8 cellular contexts compared by ENCODE assay signal in genomic region chr16:68842964-68843481, GRCh38. TPM values are rescaled to one million over a fixed set of nuclear protein-coding genes. Genes with fewer than 3 reads are reported as not detected.
DNase-seq lines count a peak whose midpoint lies in the region; ATAC-seq and TF ChIP-seq lines count a peak whose summit lies in the region.
"Not testable (repeated sequence)": the region's sequence is repeated elsewhere in the genome, so short reads cannot be mapped to it uniquely, and the experiment has no call there.

No MANE protein-coding gene starts in this region.

- ATAC-seq in left ventricle myocardium superior: not testable (repeated sequence)

- H2BK5ac ChIP-seq in H9 (ENCODE audit: insufficient read length, low read length): not testable (repeated sequence)

- H3K27me3 Mint-ChIP-seq in H9 (ENCODE audit: low read depth): not testable (repeated sequence)

- CTCF ChIA-PET in AG04450 (lab: Charles Lee): interaction anchor here (0.9 to 5.6 kb wide), 8 partner anchors 8 to 322 kb away, joined by 3 to 182 read pairs (median 5); no protein-coding TSS in a partner anchor

- H3K18ac ChIP-seq in H9 (ENCODE audit: insufficient read length, low read depth, low read length): not testable (repeated sequence)

- H4K20me1 ChIP-seq in H9 (ENCODE audit: control insufficient read depth, insufficient read depth, insufficient read length): not testable (repeated sequence)

- H2AFZ ChIP-seq in H9 (ENCODE audit: low read length): not testable (repeated sequence)

- H3K4me1 Mint-ChIP-seq in H9: peaks cover 8 to 13% of the 10 kb centered on the region in 2 experiments

- H3K14ac ChIP-seq in H9 (ENCODE audit: insufficient read depth, low read length): not testable (repeated sequence)

- H3T11ph ChIP-seq in H9 (ENCODE audit: low read length): not testable (repeated sequence)

- not testable (repeated sequence) for H2AK5ac ChIP-seq in H9 (ENCODE audit: insufficient read length, low read length)

- DNase-seq in AG04450 (ENCODE audit: low read depth, low spot score); H9; NT2/D1 (ENCODE audit: low read depth, low spot score); choroid plexus epithelial cell (ENCODE audit: low read depth); spleen: not testable (repeated sequence)
- peak; percentile 52 for DNase-seq in activated CD8-positive, alpha-beta memory T cell treated with anti-CD3 and anti-CD28 coated beads, Interleukin-2, amount 50 U/mL, for 48 hours
- DNase-seq in left ventricle myocardium superior: peak; percentile 31

- H3K27ac ChIP-seq in AG04450 (ENCODE audit: low read depth, low read length): peak overlapping the region; percentile 85
- not testable (repeated sequence) for H3K27ac ChIP-seq in H9 (ENCODE audit: insufficient read length, low read depth, low read length)
- peak overlapping the region; percentile 76 for H3K27ac ChIP-seq in muscle layer of duodenum (ENCODE audit: low read length)
- peak overlapping the region; percentile 84 to 92 (median 91) for H3K27ac ChIP-seq in spleen

- H3K9me3 Mint-ChIP-seq in H9: not testable (repeated sequence)

- H2BK120ac ChIP-seq in H9 (ENCODE audit: low read depth, low read length, poor library complexity, severe bottlenecking): not testable (repeated sequence)

- H3K4me1 ChIP-seq in H9 (ENCODE audit: insufficient read depth, low read length); NT2/D1 (ENCODE audit: insufficient read depth, insufficient read length); muscle layer of duodenum (ENCODE audit: control insufficient read depth in 1 of 2, insufficient read depth in 2 of 2, low read length in 2 of 2): not testable (repeated sequence)
- H3K4me1 ChIP-seq in spleen: peaks cover 11 to 47% (median 29%) of the 10 kb centered on the region in 6 donors

- peak overlapping the region; percentile 89 for H3K4me3 ChIP-seq in AG04450 (ENCODE audit: low read depth, low read length)
- peak overlapping the region; percentile 91 for H3K4me3 ChIP-seq in NT2/D1 (ENCODE audit: insufficient read length, low read depth)
- peak overlapping the region; percentile 75 for H3K4me3 ChIP-seq in choroid plexus epithelial cell (ENCODE audit: low read depth, low read length)
- H3K4me3 ChIP-seq in muscle layer of duodenum (ENCODE audit: low read depth in 1 of 2, low read length in 2 of 2): peak overlapping the region; percentile 80 to 87
- H3K4me3 ChIP-seq in spleen: peak overlapping the region; percentile 82 to 98 (median 92)

- WGBS in H9 (ENCODE audit: extremely low coverage, insufficient read length, low lambda C conversion rate): no CpG with 5 or more reads among the region's 23 CpGs
- WGBS in spleen, 5 donors: 56 to 62% (median 57%) methylated on average over 23 of the region's 23 CpGs

- H3K56ac ChIP-seq in H9 (ENCODE audit: insufficient read length, low read depth, low read length): not testable (repeated sequence)

- not testable (repeated sequence) for H2BK15ac ChIP-seq in H9 (ENCODE audit: low read depth, low read length)

- not testable (repeated sequence) for H4K5ac ChIP-seq in H9 (ENCODE audit: insufficient read length, low read depth, low read length)

- H3K4me3 Mint-ChIP-seq in H9: peak overlapping the region; percentile 85 to 90

- not testable (repeated sequence) for H3K79me1 ChIP-seq in H9 (ENCODE audit: insufficient read depth, low read depth, low read length, poor library complexity, severe bottlenecking)

- peak overlapping the region in 1 of 3 experiments; percentile 97; a peak in 3 of 7 replicates for H3K27ac Mint-ChIP-seq in H9

- POLR2A ChIA-PET in AG04450 (lab: Yijun Ruan, JAX): interaction anchor here (0.7 kb wide), 2 partner anchors 57 to 184 kb away, joined by 4 read pairs; no protein-coding TSS in a partner anchor

- not testable (repeated sequence) for H3K36me3 Mint-ChIP-seq in H9 (ENCODE audit: insufficient read depth in 1 of 3, low read depth in 3 of 3)

- not testable (repeated sequence) for H3K36me3 ChIP-seq in NT2/D1 (ENCODE audit: insufficient read depth, insufficient read length, low read length); muscle layer of duodenum (ENCODE audit: control insufficient read depth in 1 of 2, insufficient read depth in 2 of 2, low read length in 2 of 2); spleen

- H4K8ac ChIP-seq in H9 (replicated peaks; ENCODE audit: insufficient read length, low read depth, low read length): not testable (repeated sequence)

- not testable (repeated sequence) for H2BK12ac ChIP-seq in H9 (ENCODE audit: insufficient read length, low read depth, low read length)

- not testable (repeated sequence) for TF ChIP-seq POLR2A in spleen (IDR thresholded peaks at IDR 0.05)

- not testable (repeated sequence) for TF ChIP-seq CTCF in AG04450 (IDR thresholded peaks at IDR 0.05; ENCODE audit: low read depth, low read length); H9 (conservative IDR thresholded peaks at IDR 0.05); choroid plexus epithelial cell (conservative IDR thresholded peaks at IDR 0.05; ENCODE audit: low read depth, low read length); spleen (IDR thresholded peaks at IDR 0.05 in 8 of 11, conservative IDR thresholded peaks at IDR 0.05 in 3 of 11)

- H3K23me2 ChIP-seq in H9 (ENCODE audit: insufficient read length, low read depth, low read length, poor library complexity, severe bottlenecking): not testable (repeated sequence)

- not testable (repeated sequence) for H3K4ac ChIP-seq in H9 (ENCODE audit: low read depth, low read length)

- intact Hi-C loops in left ventricle myocardium superior (cut with micrococcal nuclease): not testable (repeated sequence)
- intact Hi-C loops in spleen (cut with DNase I; ENCODE audit: low total_unique reads): loop anchor here (10.0 kb wide), 1 partner anchor 308 kb away; the partner anchor contains the start of gene ZFP90

- peak overlapping the region; percentile 61 for H3K4me2 ChIP-seq in H9 (ENCODE audit: insufficient read depth, insufficient read length, low read length)

- not testable (repeated sequence) for H3K27me3 ChIP-seq in AG04450 (ENCODE audit: control insufficient read depth, insufficient read depth, low read length); H9 (ENCODE audit: insufficient read depth, low read length); NT2/D1 (ENCODE audit: insufficient read depth, insufficient read length); muscle layer of duodenum (ENCODE audit: low read depth, low read length); spleen (replicated peaks in 1 of 7)

- H3K9ac ChIP-seq in H9 (ENCODE audit: extremely low read depth, insufficient read length, low read length); NT2/D1 (ENCODE audit: insufficient read length, low read depth): not testable (repeated sequence)

- H2BK20ac ChIP-seq in H9 (ENCODE audit: low read depth, low read length, poor library complexity, severe bottlenecking): not testable (repeated sequence)

- H4K91ac ChIP-seq in H9 (ENCODE audit: insufficient read length, low read depth, low read length): not testable (repeated sequence)

- not testable (repeated sequence) for H3K23ac ChIP-seq in H9 (ENCODE audit: insufficient read length, low read depth, low read length)

- not testable (repeated sequence) for H3K79me2 ChIP-seq in H9 (ENCODE audit: insufficient read depth, low read length)

- H3K9me3 ChIP-seq in AG04450 (ENCODE audit: control insufficient read depth, insufficient read depth, low read length); H9 (ENCODE audit: control insufficient read depth, low read depth, low read length); NT2/D1 (ENCODE audit: insufficient read depth, low read length); muscle layer of duodenum (ENCODE audit: control insufficient read depth in 1 of 2, low read length in 2 of 2); spleen: not testable (repeated sequence)

RNA-seq across cellular contexts. Expression of gene TANGO6, which starts 0.3 kb away (rescaled TPM):
- 11.6 and 16.2 TPM in 2 replicates for polyA plus RNA-seq in AG04450 (2011; rRNA removed)
- polyA minus RNA-seq in AG04450 (2011; rRNA and poly(A)+ RNA removed): 45.0 and 92.2 TPM in 2 replicates
- total RNA-seq in H9 (2021): 12.0 and 12.5 TPM in 2 replicates
- 9.3 TPM for total RNA-seq in left ventricle myocardium superior
- 10 to 100 TPM; 17.1 to 35.2 (median 26.9) TPM for total RNA-seq in spleen
- polyA plus RNA-seq in spleen: 1 to 10 TPM; 1.9 to 4.1 (median 3.6) TPM
